In the genomic region with DNA sequence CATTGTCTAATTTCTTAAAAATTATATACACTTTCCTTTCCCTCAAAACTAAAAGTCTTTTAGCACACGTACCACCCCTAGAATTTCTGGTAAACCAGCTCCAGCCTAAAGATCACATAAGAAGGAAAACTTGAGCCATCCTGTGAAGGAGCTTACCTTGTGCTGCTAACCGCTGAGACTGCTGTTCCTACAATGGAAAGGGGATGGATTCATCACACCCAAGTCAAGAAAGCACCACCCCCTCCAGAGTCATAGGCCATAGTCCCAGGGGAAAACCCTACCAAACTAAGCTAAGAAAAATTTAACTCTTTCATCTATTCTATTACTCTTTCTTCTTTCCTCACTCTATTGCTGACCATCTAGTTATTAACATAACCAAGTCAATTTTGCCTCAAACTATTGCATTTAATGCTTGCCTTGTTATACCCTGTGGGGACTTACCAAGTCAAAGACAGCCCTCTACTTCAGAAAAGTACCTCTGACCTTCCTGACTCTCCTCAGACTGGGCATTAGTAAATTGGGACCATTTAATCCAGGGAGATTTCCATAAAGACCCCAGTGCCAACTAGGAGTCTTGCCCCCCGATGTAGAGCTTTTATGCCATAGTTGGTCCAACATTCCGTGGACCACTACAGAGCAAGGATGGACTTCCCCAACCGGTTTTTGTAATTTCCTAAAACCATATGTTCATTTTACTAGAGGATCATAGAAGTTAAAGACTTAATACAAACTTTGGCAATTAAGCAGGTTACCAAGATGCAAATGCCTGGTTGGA, we compare ENCODE assay signal across 1 cellular context.
A peak's percentile ranks its signal among the peaks of the same experiment; 100 is the strongest.
TF ChIP-seq lines count a peak whose summit lies in the region.
"Not testable (repeated sequence)": the region's sequence is repeated elsewhere in the genome, so short reads cannot be mapped to it uniquely, and the experiment has no call there.

No MANE protein-coding gene starts in this region.

TF ChIP-seq in HepG2, 621 proteins besides CTCF, POLR2A, EP300 and RAD21 (continued from another document):
- TF ChIP-seq, protein P1, sequence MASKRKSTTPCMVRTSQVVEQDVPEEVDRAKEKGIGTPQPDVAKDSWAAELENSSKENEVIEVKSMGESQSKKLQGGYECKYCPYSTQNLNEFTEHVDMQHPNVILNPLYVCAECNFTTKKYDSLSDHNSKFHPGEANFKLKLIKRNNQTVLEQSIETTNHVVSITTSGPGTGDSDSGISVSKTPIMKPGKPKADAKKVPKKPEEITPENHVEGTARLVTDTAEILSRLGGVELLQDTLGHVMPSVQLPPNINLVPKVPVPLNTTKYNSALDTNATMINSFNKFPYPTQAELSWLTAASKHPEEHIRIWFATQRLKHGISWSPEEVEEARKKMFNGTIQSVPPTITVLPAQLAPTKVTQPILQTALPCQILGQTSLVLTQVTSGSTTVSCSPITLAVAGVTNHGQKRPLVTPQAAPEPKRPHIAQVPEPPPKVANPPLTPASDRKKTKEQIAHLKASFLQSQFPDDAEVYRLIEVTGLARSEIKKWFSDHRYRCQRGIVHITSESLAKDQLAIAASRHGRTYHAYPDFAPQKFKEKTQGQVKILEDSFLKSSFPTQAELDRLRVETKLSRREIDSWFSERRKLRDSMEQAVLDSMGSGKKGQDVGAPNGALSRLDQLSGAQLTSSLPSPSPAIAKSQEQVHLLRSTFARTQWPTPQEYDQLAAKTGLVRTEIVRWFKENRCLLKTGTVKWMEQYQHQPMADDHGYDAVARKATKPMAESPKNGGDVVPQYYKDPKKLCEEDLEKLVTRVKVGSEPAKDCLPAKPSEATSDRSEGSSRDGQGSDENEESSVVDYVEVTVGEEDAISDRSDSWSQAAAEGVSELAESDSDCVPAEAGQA (IDR thresholded peaks at IDR 0.05; ENCODE audit: low read depth): not testable (repeated sequence)
- TF ChIP-seq, protein P1 (CRISPR knock-in tag; IDR thresholded peaks at IDR 0.05; ENCODE audit: borderline replicate concordance): peak; percentile 5; the same call in 1 of the 2 replicates
- peak; percentile 76 for TF ChIP-seq GATAD2A (CRISPR knock-in tag; IDR thresholded peaks at IDR 0.05)
- peak; percentile 69; the same call in 1 of the 2 replicates for TF ChIP-seq ZNF160 (CRISPR knock-in tag; IDR thresholded peaks at IDR 0.05)
- not testable (repeated sequence) for TF ChIP-seq SOX6, SP1 (IDR thresholded peaks at IDR 0.05)
- peak; percentile 76 for TF ChIP-seq SOX6 (CRISPR knock-in tag; IDR thresholded peaks at IDR 0.05)
- peak; percentile 51; the same call in 1 of the 2 replicates for TF ChIP-seq SP1 (CRISPR knock-in tag; IDR thresholded peaks at IDR 0.05)
- TF ChIP-seq, protein P2, sequence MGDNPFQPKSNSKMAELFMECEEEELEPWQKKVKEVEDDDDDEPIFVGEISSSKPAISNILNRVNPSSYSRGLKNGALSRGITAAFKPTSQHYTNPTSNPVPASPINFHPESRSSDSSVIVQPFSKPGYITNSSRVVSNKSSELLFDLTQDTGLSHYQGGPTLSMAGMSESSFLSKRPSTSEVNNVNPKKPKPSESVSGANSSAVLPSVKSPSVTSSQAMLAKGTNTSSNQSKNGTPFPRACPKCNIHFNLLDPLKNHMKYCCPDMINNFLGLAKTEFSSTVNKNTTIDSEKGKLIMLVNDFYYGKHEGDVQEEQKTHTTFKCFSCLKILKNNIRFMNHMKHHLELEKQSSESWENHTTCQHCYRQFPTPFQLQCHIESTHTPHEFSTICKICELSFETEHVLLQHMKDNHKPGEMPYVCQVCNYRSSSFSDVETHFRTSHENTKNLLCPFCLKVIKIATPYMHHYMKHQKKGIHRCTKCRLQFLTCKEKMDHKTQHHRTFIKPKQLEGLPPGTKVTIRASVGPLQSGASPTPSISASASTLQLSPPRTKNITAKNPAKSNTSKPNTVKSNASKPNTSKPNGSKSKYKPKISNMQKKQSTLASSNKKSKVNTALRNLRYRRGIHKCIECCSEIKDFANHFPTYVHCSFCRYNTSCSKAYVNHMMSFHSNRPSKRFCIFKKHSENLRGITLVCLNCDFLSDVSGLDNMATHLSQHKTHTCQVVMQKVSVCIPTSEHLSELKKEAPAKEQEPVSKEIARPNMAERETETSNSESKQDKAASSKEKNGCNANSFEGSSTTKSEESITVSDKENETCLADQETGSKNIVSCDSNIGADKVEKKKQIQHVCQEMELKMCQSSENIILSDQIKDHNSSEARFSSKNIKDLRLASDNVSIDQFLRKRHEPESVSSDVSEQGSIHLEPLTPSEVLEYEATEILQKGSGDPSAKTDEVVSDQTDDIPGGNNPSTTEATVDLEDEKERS (CRISPR knock-in tag; IDR thresholded peaks at IDR 0.05): peak; percentile 61
- peak; percentile 56; the same call in 1 of the 2 replicates for TF ChIP-seq ZSCAN9 (CRISPR knock-in tag; IDR thresholded peaks at IDR 0.05; ENCODE audit: borderline replicate concordance)
- TF ChIP-seq, protein P3, sequence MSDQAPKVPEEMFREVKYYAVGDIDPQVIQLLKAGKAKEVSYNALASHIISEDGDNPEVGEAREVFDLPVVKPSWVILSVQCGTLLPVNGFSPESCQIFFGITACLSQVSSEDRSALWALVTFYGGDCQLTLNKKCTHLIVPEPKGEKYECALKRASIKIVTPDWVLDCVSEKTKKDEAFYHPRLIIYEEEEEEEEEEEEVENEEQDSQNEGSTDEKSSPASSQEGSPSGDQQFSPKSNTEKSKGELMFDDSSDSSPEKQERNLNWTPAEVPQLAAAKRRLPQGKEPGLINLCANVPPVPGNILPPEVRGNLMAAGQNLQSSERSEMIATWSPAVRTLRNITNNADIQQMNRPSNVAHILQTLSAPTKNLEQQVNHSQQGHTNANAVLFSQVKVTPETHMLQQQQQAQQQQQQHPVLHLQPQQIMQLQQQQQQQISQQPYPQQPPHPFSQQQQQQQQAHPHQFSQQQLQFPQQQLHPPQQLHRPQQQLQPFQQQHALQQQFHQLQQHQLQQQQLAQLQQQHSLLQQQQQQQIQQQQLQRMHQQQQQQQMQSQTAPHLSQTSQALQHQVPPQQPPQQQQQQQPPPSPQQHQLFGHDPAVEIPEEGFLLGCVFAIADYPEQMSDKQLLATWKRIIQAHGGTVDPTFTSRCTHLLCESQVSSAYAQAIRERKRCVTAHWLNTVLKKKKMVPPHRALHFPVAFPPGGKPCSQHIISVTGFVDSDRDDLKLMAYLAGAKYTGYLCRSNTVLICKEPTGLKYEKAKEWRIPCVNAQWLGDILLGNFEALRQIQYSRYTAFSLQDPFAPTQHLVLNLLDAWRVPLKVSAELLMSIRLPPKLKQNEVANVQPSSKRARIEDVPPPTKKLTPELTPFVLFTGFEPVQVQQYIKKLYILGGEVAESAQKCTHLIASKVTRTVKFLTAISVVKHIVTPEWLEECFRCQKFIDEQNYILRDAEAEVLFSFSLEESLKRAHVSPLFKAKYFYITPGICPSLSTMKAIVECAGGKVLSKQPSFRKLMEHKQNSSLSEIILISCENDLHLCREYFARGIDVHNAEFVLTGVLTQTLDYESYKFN (CRISPR knock-in tag; conservative IDR thresholded peaks at IDR 0.05): peak; percentile 25; the same call in 1 of the 2 replicates
- peak; percentile 26; the same call in 1 of the 2 replicates for TF ChIP-seq ARNT2 (CRISPR knock-in tag; IDR thresholded peaks at IDR 0.05; ENCODE audit: low read depth)
- TF ChIP-seq, protein P4, sequence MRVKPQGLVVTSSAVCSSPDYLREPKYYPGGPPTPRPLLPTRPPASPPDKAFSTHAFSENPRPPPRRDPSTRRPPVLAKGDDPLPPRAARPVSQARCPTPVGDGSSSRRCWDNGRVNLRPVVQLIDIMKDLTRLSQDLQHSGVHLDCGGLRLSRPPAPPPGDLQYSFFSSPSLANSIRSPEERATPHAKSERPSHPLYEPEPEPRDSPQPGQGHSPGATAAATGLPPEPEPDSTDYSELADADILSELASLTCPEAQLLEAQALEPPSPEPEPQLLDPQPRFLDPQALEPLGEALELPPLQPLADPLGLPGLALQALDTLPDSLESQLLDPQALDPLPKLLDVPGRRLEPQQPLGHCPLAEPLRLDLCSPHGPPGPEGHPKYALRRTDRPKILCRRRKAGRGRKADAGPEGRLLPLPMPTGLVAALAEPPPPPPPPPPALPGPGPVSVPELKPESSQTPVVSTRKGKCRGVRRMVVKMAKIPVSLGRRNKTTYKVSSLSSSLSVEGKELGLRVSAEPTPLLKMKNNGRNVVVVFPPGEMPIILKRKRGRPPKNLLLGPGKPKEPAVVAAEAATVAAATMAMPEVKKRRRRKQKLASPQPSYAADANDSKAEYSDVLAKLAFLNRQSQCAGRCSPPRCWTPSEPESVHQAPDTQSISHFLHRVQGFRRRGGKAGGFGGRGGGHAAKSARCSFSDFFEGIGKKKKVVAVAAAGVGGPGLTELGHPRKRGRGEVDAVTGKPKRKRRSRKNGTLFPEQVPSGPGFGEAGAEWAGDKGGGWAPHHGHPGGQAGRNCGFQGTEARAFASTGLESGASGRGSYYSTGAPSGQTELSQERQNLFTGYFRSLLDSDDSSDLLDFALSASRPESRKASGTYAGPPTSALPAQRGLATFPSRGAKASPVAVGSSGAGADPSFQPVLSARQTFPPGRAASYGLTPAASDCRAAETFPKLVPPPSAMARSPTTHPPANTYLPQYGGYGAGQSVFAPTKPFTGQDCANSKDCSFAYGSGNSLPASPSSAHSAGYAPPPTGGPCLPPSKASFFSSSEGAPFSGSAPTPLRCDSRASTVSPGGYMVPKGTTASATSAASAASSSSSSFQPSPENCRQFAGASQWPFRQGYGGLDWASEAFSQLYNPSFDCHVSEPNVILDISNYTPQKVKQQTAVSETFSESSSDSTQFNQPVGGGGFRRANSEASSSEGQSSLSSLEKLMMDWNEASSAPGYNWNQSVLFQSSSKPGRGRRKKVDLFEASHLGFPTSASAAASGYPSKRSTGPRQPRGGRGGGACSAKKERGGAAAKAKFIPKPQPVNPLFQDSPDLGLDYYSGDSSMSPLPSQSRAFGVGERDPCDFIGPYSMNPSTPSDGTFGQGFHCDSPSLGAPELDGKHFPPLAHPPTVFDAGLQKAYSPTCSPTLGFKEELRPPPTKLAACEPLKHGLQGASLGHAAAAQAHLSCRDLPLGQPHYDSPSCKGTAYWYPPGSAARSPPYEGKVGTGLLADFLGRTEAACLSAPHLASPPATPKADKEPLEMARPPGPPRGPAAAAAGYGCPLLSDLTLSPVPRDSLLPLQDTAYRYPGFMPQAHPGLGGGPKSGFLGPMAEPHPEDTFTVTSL (CRISPR knock-in tag; IDR thresholded peaks at IDR 0.05; ENCODE audit: borderline replicate concordance): peak; percentile 44; the same call in 1 of the 2 replicates
